Comparison of ENCODE assay signal across 8 cellular contexts in the genomic region with DNA sequence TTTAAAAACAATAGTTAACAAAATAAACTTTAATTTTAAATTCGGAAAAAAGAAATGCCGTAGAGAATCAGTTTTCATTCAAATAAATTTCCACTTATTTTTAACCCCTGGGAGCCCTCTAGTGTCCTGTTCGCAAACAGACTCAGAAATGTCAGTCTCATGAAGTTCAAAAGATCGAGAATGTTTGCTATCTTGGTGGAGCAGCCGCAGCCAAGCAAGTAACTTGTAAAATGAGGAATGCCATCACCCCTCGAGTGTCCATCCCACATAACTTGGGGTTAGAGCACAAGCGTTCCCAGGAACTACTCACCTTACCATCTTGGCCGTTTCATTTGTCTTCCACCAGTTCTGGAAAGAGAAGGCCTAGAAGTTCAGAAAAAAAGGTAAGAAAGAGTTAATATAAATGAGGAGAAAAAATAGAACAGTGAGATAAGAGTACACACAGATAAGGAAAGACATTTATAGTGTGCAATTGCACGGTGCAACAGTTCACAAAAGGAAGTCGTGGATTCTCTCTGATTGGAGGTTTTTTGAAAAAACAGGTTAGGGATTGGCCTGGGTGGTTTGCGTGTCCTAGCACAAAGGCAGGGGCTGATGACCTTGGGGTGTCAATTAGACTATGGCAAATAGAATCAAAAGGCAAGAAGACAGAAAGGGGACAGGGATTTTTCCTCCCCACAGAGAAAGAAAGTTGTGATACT. TPM values are rescaled to one million over a fixed set of nuclear protein-coding genes. Genes with fewer than 3 reads are reported as not detected.
DNase-seq lines count a peak whose midpoint lies in the region; ATAC-seq and TF ChIP-seq lines count a peak whose summit lies in the region.

Gene GASK1B (minus strand): TSS at position 468 of the 701 bp plus-strand sequence. CDS start 1,650 bp downstream, outside the sequence.

- H3K9ac ChIP-seq in OCI-LY1 (ENCODE audit: low read length) = no peak within 1 kb of the TSS

- DNase-seq in GM03348 (ENCODE audit: low spot score) (peak; percentile 60), dermis blood vessel endothelial cell (peak; percentile 83), lung (ENCODE audit: low spot score) (no peak), ureter (ENCODE audit: low spot score) (no peak), NCI-H187 (lab: John Stamatoyannopoulos, UW) (no peak)
- DNase-seq in stimulated activated CD4-positive, alpha-beta T cell treated with anti-CD3 and anti-CD28 coated beads, Interleukin-2, amount 100 ng/mL, for 48 hours = no peak

- H3K4me3 ChIP-seq in OCI-LY1 (ENCODE audit: low read depth, low read length, poor library complexity, severe bottlenecking) (no peak within 1 kb of the TSS), lung (no peak within 1 kb of the TSS)

- H3K9me3 ChIP-seq in OCI-LY1 (ENCODE audit: low read length) (no peaks in the 10 kb centered on the region), lung (ENCODE audit: control insufficient read depth in 2 of 2, insufficient read depth in 1 of 2, low read length in 1 of 2) (no peaks in the 10 kb centered on the region)

- ATAC-seq in HG03103 (IDR thresholded peaks at IDR 0.05; ENCODE audit: low read depth, unreplicated experiment) (peak; percentile 55), lung (ENCODE audit: insufficient read depth, low FRiP score) (peak; percentile 41)

- no peaks in the 10 kb centered on the region for H3K79me2 ChIP-seq in OCI-LY1 (ENCODE audit: insufficient read depth, low read length)

- no peaks in the 10 kb centered on the region for H3K4me1 ChIP-seq in OCI-LY1 (ENCODE audit: insufficient read depth, low read length, severe bottlenecking)
- peaks cover 9 to 19% of the 10 kb centered on the region in 2 donors for H3K4me1 ChIP-seq in lung (ENCODE audit: control insufficient read depth in 2 of 2, insufficient read depth in 2 of 2, low read length in 2 of 2)

- 7 to 11% methylated on average over 11 of the region's 11 CpGs for WGBS in lung, 2 donors

- H2AFZ ChIP-seq in OCI-LY1 (ENCODE audit: low read length) = no peak within 1 kb of the TSS

- no peaks in the 10 kb centered on the region for H3K36me3 ChIP-seq in OCI-LY1 (ENCODE audit: insufficient read depth, low read length)
- no peaks in the 10 kb centered on the region for H3K36me3 ChIP-seq in lung (ENCODE audit: control insufficient read depth in 2 of 2, insufficient read depth in 2 of 2, low read length in 2 of 2)

- no peak within 1 kb of the TSS for H3K4me2 ChIP-seq in OCI-LY1 (ENCODE audit: low read length)

- no peaks in the 10 kb centered on the region for H3F3A ChIP-seq in OCI-LY1 (ENCODE audit: insufficient read depth, low read length)

- no peak within 1 kb of the TSS for H3K27ac ChIP-seq in OCI-LY1 (ENCODE audit: low read depth, low read length, poor library complexity, severe bottlenecking)
- peak within 1 kb of the TSS; percentile 56 to 91 for H3K27ac ChIP-seq in lung (ENCODE audit: low read depth in 1 of 2, low read length in 1 of 2)

- H4K20me1 ChIP-seq in OCI-LY1 (ENCODE audit: insufficient read depth, low read length) = no peaks in the 10 kb centered on the region

- H3K27me3 ChIP-seq in OCI-LY1 (ENCODE audit: insufficient read depth, low read length) (no peaks in the 10 kb centered on the region), lung (ENCODE audit: control insufficient read depth, insufficient read depth) (no peaks in the 10 kb centered on the region)

- TF ChIP-seq CTCF in OCI-LY1 (IDR thresholded peaks at IDR 0.05; ENCODE audit: low read length) (peak; percentile 60), lung (IDR thresholded peaks at IDR 0.05; ENCODE audit: control extremely low read depth, extremely low read depth) (peak; percentile 30)

- H3K9me2 ChIP-seq in OCI-LY1 (ENCODE audit: low read depth, low read length) = no peaks in the 10 kb centered on the region

RNA-seq across cellular contexts. Expression of gene GASK1B, which starts in this region (rescaled TPM):
- 205 and 257 TPM in 2 replicates for total RNA-seq in dermis blood vessel endothelial cell
- 10 to 100 TPM; 33.0 to 36.6 TPM for total RNA-seq in lung
- 10 to 100 TPM in 1 of 2 donors, 1 to 10 TPM in 1; 3.2 to 27.4 TPM for polyA plus RNA-seq in lung
- 30.8 TPM for total RNA-seq in ureter

Comparison
In these comparisons a context has a peak if more than half of its experiments do, and no peak if none do; other contexts are left out.
1. DNase-seq: peak in GM03348 (single experiment) and dermis blood vessel endothelial cell (single experiment); none in lung (single experiment), ureter (single experiment), NCI-H187 (0 of 2) and stimulated activated CD4-positive, alpha-beta T cell treated with anti-CD3 and anti-CD28 coated beads, Interleukin-2, amount 100 ng/mL, for 48 hours (0 of 2).